8 cellular contexts compared by ENCODE assay signal in genomic region chr4:174120446-174121142, GRCh38.
DNase-seq lines count a peak whose midpoint lies in the region; ATAC-seq, FAIRE-seq and TF ChIP-seq lines count a peak whose summit lies in the region.

No MANE protein-coding gene starts in this region.

- H3K4me1 ChIP-seq in CD4-positive, alpha-beta memory T cell (ENCODE audit: insufficient read depth, low read length), result no peaks in the 10 kb centered on the region

- CTCF ChIA-PET in CD4-positive, alpha-beta memory T cell (lab: Charles Lee; ENCODE audit: partially characterized antibody), result interaction anchor here (1.0 to 1.3 kb wide), 6 partner anchors 8 to 827 kb away, joined by 3 to 7 read pairs (median 3); no protein-coding TSS in a partner anchor

- peak in 3 of 5 donors; percentile 4 to 7 (median 6) for DNase-seq in CD4-positive, alpha-beta memory T cell
- DNase-seq in NCI-H1092 treated with DMSO at 0.1 percent for 48 hours (lab: John Stamatoyannopoulos, UW) (peak; percentile 75), fibroblast of pulmonary artery (ENCODE audit: low read depth) (peak; percentile 91), nephron progenitor cell (peak; percentile 56)

- intact Hi-C loops in CD4-positive, alpha-beta memory T cell (cut with micrococcal nuclease), result loop anchor here (1.0 kb wide), 1 partner anchor 199 kb away; no protein-coding TSS in a partner anchor

- ATAC-seq in GM19351 (IDR thresholded peaks at IDR 0.05; ENCODE audit: unreplicated experiment) (peak; percentile 82), HG03565 (IDR thresholded peaks at IDR 0.05; ENCODE audit: unreplicated experiment) (no peak), HG02588 (IDR thresholded peaks at IDR 0.05; ENCODE audit: unreplicated experiment) (no peak)

- peak overlapping the region in 1 of 7 donors; percentile 68 for H3K27ac Mint-ChIP-seq in CD4-positive, alpha-beta memory T cell
- H3K27ac Mint-ChIP-seq in nephron progenitor cell, result no peak overlapping the region

- peak; percentile 94 for FAIRE-seq in TTC549 (lab: Jason Lieb, UNC)

- H3K4me3 ChIP-seq in CD4-positive, alpha-beta memory T cell (ENCODE audit: low read length in 2 of 2), result no peak overlapping the region
- H3K4me3 ChIP-seq in fibroblast of pulmonary artery (replicated peaks; ENCODE audit: low read depth, low read length), result peak overlapping the region; percentile 56

- peaks cover 6% of the 10 kb centered on the region for H3K27me3 ChIP-seq in CD4-positive, alpha-beta memory T cell (ENCODE audit: insufficient read depth, low read length)

- no peak overlapping the region for H3K27ac ChIP-seq in CD4-positive, alpha-beta memory T cell (ENCODE audit: low read depth, low read length)

- H3K36me3 ChIP-seq in CD4-positive, alpha-beta memory T cell (ENCODE audit: insufficient read depth, low read length), result no peaks in the 10 kb centered on the region

- no peaks in the 10 kb centered on the region for H3K36me3 Mint-ChIP-seq in CD4-positive, alpha-beta memory T cell
- H3K36me3 Mint-ChIP-seq in nephron progenitor cell (ENCODE audit: low read depth), result no peaks in the 10 kb centered on the region

- no peaks in the 10 kb centered on the region for H3K9me3 ChIP-seq in CD4-positive, alpha-beta memory T cell (ENCODE audit: control insufficient read depth in 1 of 2, low read length in 2 of 2)

- TF ChIP-seq CTCF in fibroblast of pulmonary artery (IDR thresholded peaks at IDR 0.05; ENCODE audit: low read length, missing control alignments) (peak; percentile 56), nephron progenitor cell (IDR thresholded peaks at IDR 0.05) (no peak)

- H3K4me3 Mint-ChIP-seq in CD4-positive, alpha-beta memory T cell, result peak overlapping the region in 4 of 8 donors; percentile 27 to 42 (median 40)
- peak overlapping the region; percentile 85 for H3K4me3 Mint-ChIP-seq in nephron progenitor cell

- peaks cover 0 to 6% (median 5%) of the 10 kb centered on the region in 4 donors for H3K4me1 Mint-ChIP-seq in CD4-positive, alpha-beta memory T cell
- peaks cover 20% of the 10 kb centered on the region for H3K4me1 Mint-ChIP-seq in nephron progenitor cell

- POLR2A ChIA-PET in CD4-positive, alpha-beta memory T cell (lab: Charles Lee; ENCODE audit: partially characterized antibody), result no interaction called here

- H3K27me3 Mint-ChIP-seq in CD4-positive, alpha-beta memory T cell, result peaks cover 28 to 39% of the 10 kb centered on the region in 2 donors
- peaks cover 71% of the 10 kb centered on the region for H3K27me3 Mint-ChIP-seq in nephron progenitor cell (ENCODE audit: low read depth, poor library complexity)

- no peaks in the 10 kb centered on the region for H3K9me3 Mint-ChIP-seq in CD4-positive, alpha-beta memory T cell
- no peaks in the 10 kb centered on the region for H3K9me3 Mint-ChIP-seq in nephron progenitor cell

Comparison
In these comparisons a context has a peak if more than half of its experiments do, and no peak if none do; other contexts are left out.
1. DNase-seq: peak in every context shown above with its lines; median percentile 91 in fibroblast of pulmonary artery; 75 in NCI-H1092 treated with DMSO at 0.1 percent for 48 hours; 56 in nephron progenitor cell; 6 in CD4-positive, alpha-beta memory T cell.